ENCODE assay signal across 20 cellular contexts in genomic region chr4:85831647-85832046, GRCh38.
"Had no signal": no experiment of that assay in that cellular context is flagged by ENCODE, and none has a peak within 500 bp of the region (broad histone marks: within the 10 kb centered on the region; RNA-seq: fewer than 3 reads in every experiment).

No MANE protein-coding gene starts in this region.

- H3K27ac Mint-ChIP-seq: activated CD8-positive, alpha-beta T cell treated with anti-CD3 and anti-CD28 coated beads, Interleukin-2, amount 10 ng/mL, durations not matched to agents 7 days and 5 days; activated naive CD4-positive, alpha-beta T cell treated with anti-CD3 and anti-CD28 coated beads, Interleukin-2, amount 50 U/mL, for 24 hours; activated T-helper 1 cell treated with anti-CD3 and anti-CD28 coated beads, Interleukin-12 subunit alpha, Interleukin-12 subunit beta, Interleukin-2, Interleukin-4 antibody, amounts not matched to agents 30 ng/mL and 10 ng/mL and 1 ng/mL, durations not matched to agents 14 hours and 24 hours and 36 hours; dendritic cell treated with granulocyte-macrophage colony-stimulating factor and Interleukin-4, amounts not matched to agents 40 ng/mL and 50 ng/mL, for 4 days had no signal

- H3K4me3 ChIP-seq: body of pancreas, cardiac muscle cell, left ventricle myocardium inferior, prostate gland, right atrium auricular region, spleen, uterus had no signal

- H3K27me3 ChIP-seq: body of pancreas, cardiac muscle cell, foreskin keratinocyte, right atrium auricular region, spleen, uterus had no signal

- H3K27me3 Mint-ChIP-seq: activated naive CD4-positive, alpha-beta T cell treated with anti-CD3 and anti-CD28 coated beads, Interleukin-2, amount 50 U/mL, for 24 hours; dendritic cell treated with granulocyte-macrophage colony-stimulating factor and Interleukin-4, amounts not matched to agents 40 ng/mL and 50 ng/mL, for 4 days had no signal

- H3K36me3 Mint-ChIP-seq: activated naive CD4-positive, alpha-beta T cell treated with anti-CD3 and anti-CD28 coated beads, Interleukin-2, amount 50 U/mL, for 24 hours had no signal

- ATAC-seq: activated CD4-positive, CD25-positive, alpha-beta regulatory T cell treated with anti-CD3 and anti-CD28 coated beads, Interleukin-2, amount 50 U/mL, for 24 hours; activated CD8-positive, alpha-beta T cell treated with anti-CD3 and anti-CD28 coated beads, Interleukin-2, amount 10 ng/mL, durations not matched to agents 7 days and 5 days; body of pancreas; foreskin keratinocyte; stimulated activated naive CD8-positive, alpha-beta T cell treated with anti-CD3 and anti-CD28 coated beads, Interleukin-15, Interleukin-2, amounts not matched to agents 100 U/mL and 50 U/mL, for 24 hours had no signal

- H3K4me1 Mint-ChIP-seq: activated naive CD4-positive, alpha-beta T cell treated with anti-CD3 and anti-CD28 coated beads, Interleukin-2, amount 50 U/mL, for 24 hours had no signal

- H3K9me3 ChIP-seq: body of pancreas, left ventricle myocardium inferior, prostate gland, right atrium auricular region, spleen, uterus had no signal

- H3K9me3 Mint-ChIP-seq: activated naive CD4-positive, alpha-beta T cell treated with anti-CD3 and anti-CD28 coated beads, Interleukin-2, amount 50 U/mL, for 24 hours; activated T-helper 1 cell treated with anti-CD3 and anti-CD28 coated beads, Interleukin-12 subunit alpha, Interleukin-12 subunit beta, Interleukin-2, Interleukin-4 antibody, amounts not matched to agents 30 ng/mL and 10 ng/mL and 1 ng/mL, durations not matched to agents 14 hours and 24 hours and 36 hours; dendritic cell treated with granulocyte-macrophage colony-stimulating factor and Interleukin-4, amounts not matched to agents 40 ng/mL and 50 ng/mL, for 4 days had no signal

- H3K4me1 ChIP-seq: foreskin keratinocyte, prostate gland, uterus had no signal

- DNase-seq: activated CD4-positive, alpha-beta T cell treated with anti-CD3 and anti-CD28 coated beads, Interleukin-2, amount 50 U/mL, for 1 hour; activated CD8-positive, alpha-beta T cell treated with anti-CD3 and anti-CD28 coated beads, Interleukin-2, amount 10 ng/mL, durations not matched to agents 7 days and 5 days; activated gamma-delta T cell; anterior cingulate cortex; effector CD4-positive, alpha-beta T cell; foreskin keratinocyte; left ventricle myocardium inferior; spleen; stimulated activated CD4-positive, alpha-beta T cell treated with anti-CD3 and anti-CD28 coated beads, Interleukin-4, amount 100 ng/mL, for 1 hour; stimulated activated naive CD8-positive, alpha-beta T cell treated with anti-CD3 and anti-CD28 coated beads, Interleukin-15, Interleukin-2, amounts not matched to agents 100 U/mL and 50 U/mL, for 24 hours; T-helper 2 cell; uterus had no signal

- H3K36me3 ChIP-seq: cardiac muscle cell, left ventricle myocardium inferior, prostate gland, right atrium auricular region, spleen, uterus had no signal

- H3K4me3 Mint-ChIP-seq: activated CD8-positive, alpha-beta T cell treated with anti-CD3 and anti-CD28 coated beads, Interleukin-2, amount 10 ng/mL, durations not matched to agents 7 days and 5 days; activated naive CD4-positive, alpha-beta T cell treated with anti-CD3 and anti-CD28 coated beads, Interleukin-2, amount 50 U/mL, for 24 hours; activated T-helper 1 cell treated with anti-CD3 and anti-CD28 coated beads, Interleukin-12 subunit alpha, Interleukin-12 subunit beta, Interleukin-2, Interleukin-4 antibody, amounts not matched to agents 30 ng/mL and 10 ng/mL and 1 ng/mL, durations not matched to agents 14 hours and 24 hours and 36 hours; dendritic cell treated with granulocyte-macrophage colony-stimulating factor and Interleukin-4, amounts not matched to agents 40 ng/mL and 50 ng/mL, for 4 days had no signal

- H3K27ac ChIP-seq: cardiac muscle cell, foreskin keratinocyte, left ventricle myocardium inferior, prostate gland, right atrium auricular region, uterus had no signal
